ENCODE assay signal across 10 cellular contexts in the genomic region with DNA sequence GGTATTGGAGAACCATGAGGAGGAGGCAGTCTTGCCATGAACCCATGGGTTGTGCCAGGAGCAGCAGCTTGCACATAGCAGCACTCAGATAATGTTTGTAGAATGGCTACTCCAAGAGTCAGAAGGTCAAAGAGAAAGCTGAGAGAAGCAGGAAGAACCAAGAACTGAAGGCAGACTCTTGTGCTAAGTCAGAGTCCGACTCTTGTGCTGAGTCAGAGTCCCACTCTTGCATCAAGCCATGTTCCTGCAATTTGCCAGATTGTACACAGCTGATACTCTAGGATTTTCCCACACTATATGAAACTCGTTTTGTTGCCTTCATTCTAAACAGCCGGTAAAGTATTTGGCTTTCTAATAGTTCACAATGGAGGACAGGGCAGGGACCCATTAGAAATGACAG.
DNase-seq lines count a peak whose midpoint lies in the region; ATAC-seq and TF ChIP-seq lines count a peak whose summit lies in the region.
"Had no signal": no experiment of that assay in that cellular context is flagged by ENCODE, and none has a peak within 500 bp of the region (broad histone marks: within the 10 kb centered on the region; RNA-seq: fewer than 3 reads in every experiment).

No MANE protein-coding gene starts in this region.

- in situ Hi-C loops in ACHN (cut with HindIII; ENCODE audit: low pct_ligation_motif_present, low pct_unique_long_range_greater_than_20kb, low sequenced_read_pairs): no loop called here

- no peak for TF ChIP-seq CTCF in HFF-Myc (IDR thresholded peaks at IDR 0.05; ENCODE audit: low read depth, low read length, missing control alignments)

- no peak overlapping the region for H3K4me3 ChIP-seq in HFF-Myc (replicated peaks; ENCODE audit: low read depth, low read length)
- H3K4me3 ChIP-seq: esophagus muscularis mucosa had no signal

- DNase-seq in ACHN: peak; percentile 52
- peak; percentile 65 for DNase-seq in HFF-Myc (ENCODE audit: extremely low read depth, low read depth)
- DNase-seq in amniotic stem cell (lab: John Stamatoyannopoulos, UW): peak; percentile 29
- DNase-seq in kidney glomerular epithelial cell (lab: John Stamatoyannopoulos, UW): peak; percentile 69
- DNase-seq in SHP77 (lab: John Stamatoyannopoulos, UW): no peak
- DNase-seq in HuH-7 (ENCODE audit: low spot score): no peak
- no peak for DNase-seq in GOT3 (lab: John Stamatoyannopoulos, UW)
- DNase-seq: T-cell had no signal

- no peak for ATAC-seq in GM19455 (IDR thresholded peaks at IDR 0.05; ENCODE audit: unreplicated experiment)
- ATAC-seq: T-cell had no signal

Comparison
In these comparisons a context has a peak if more than half of its experiments do, and no peak if none do; other contexts are left out.
1. DNase-seq: peak in ACHN (single experiment), HFF-Myc (single experiment), amniotic stem cell (single experiment) and kidney glomerular epithelial cell (single experiment); none in SHP77 (0 of 2), HuH-7 (single experiment) and GOT3 (single experiment).